In the genomic region with DNA sequence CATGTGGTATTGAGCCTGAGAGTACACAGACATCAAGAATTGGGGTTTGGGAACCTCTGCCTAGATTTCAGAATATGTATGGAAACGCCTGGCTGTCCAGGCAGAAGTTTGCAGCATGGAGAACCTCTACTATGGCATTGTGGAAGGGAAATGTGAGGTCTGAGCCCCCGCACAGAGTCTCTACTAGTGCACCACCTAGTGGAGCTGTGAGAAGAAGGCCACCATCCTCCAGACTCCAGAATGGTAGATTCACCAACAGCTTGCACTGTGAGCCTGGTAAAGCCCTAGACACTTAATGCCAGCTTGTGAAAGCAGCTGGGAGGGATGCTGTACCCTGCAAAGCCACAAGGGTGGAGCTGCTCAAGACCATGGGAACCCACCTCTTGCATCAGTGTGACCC, we compare ENCODE assay signal across 21 cellular contexts.
"Had no signal": no experiment of that assay in that cellular context is flagged by ENCODE, and none has a peak within 500 bp of the region (broad histone marks: within the 10 kb centered on the region; RNA-seq: fewer than 3 reads in every experiment).

No MANE protein-coding gene starts in this region.

- DNase-seq: activated CD4-positive, alpha-beta T cell treated with anti-CD3 and anti-CD28 coated beads for 4 hours; activated CD4-positive, alpha-beta T cell treated with anti-CD3 and anti-CD28 coated beads, Interleukin-2, amount 50 U/mL, for 48 hours; activated CD4-positive, CD25-positive, alpha-beta regulatory T cell; activated CD8-positive, alpha-beta memory T cell treated with anti-CD3 and anti-CD28 coated beads, Interleukin-2, amount 50 U/mL, for 48 hours; activated naive CD4-positive, alpha-beta T cell; activated naive CD8-positive, alpha-beta T cell treated with anti-CD3 and anti-CD28 coated beads for 36 hours; activated T-cell treated with anti-CD3 and anti-CD28 coated beads, Interleukin-2, amount 50 U/mL, for 4 hours; colonic mucosa; heart left ventricle; left ventricle myocardium superior; nephron progenitor cell; pancreas; psoas muscle; spleen; stimulated activated CD4-positive, alpha-beta T cell treated with anti-CD3 and anti-CD28 coated beads, Interleukin-4, amount 100 ng/mL, for 1 hour; stimulated activated naive CD4-positive, alpha-beta T cell had no signal

- H3K27ac ChIP-seq: breast epithelium, colonic mucosa, gastroesophageal sphincter, heart left ventricle, pancreas, psoas muscle, right atrium auricular region, spleen, thoracic aorta, vagina had no signal

- H3K27me3 ChIP-seq: breast epithelium, colonic mucosa, gastroesophageal sphincter, heart left ventricle, pancreas, right atrium auricular region, spleen, vagina had no signal

- H3K4me3 ChIP-seq: breast epithelium, colonic mucosa, gastroesophageal sphincter, heart left ventricle, pancreas, psoas muscle, right atrium auricular region, spleen, thoracic aorta, vagina had no signal

- ATAC-seq: activated T-cell treated with anti-CD3 and anti-CD28 coated beads, Interleukin-2, amount 50 U/mL, for 4 hours; gastroesophageal sphincter; heart left ventricle; left ventricle myocardium superior; pancreas; psoas muscle had no signal

- H3K36me3 ChIP-seq: breast epithelium, colonic mucosa, gastroesophageal sphincter, heart left ventricle, pancreas, right atrium auricular region, spleen, thoracic aorta, vagina had no signal

- H3K4me1 ChIP-seq: breast epithelium, colonic mucosa, gastroesophageal sphincter, heart left ventricle, pancreas, psoas muscle, right atrium auricular region, spleen, vagina had no signal

- H3K9me3 ChIP-seq: colonic mucosa, pancreas, vagina had no signal
